1 cellular context compared by ENCODE assay signal in genomic region chr10:45471531-45472310, GRCh38.
TF ChIP-seq lines count a peak whose summit lies in the region.

No MANE protein-coding gene starts in this region.

TF ChIP-seq in H1, 55 proteins besides CTCF, POLR2A, EP300 and RAD21 (continued from another document):
- peak; percentile 54; the same call in 1 of the 2 replicates for TF ChIP-seq SP1 (IDR thresholded peaks at IDR 0.05; ENCODE audit: low read depth, low read length)
- TF ChIP-seq USF2 (IDR thresholded peaks at IDR 0.05; ENCODE audit: low read length): no peak
- TF ChIP-seq TEAD4 (IDR thresholded peaks at IDR 0.05; ENCODE audit: low read depth, low read length): peak; percentile 90
- 0 out of 2 replicates have a peak, but pooled peaks have one; percentile 15 for TF ChIP-seq YY1 (IDR thresholded peaks at IDR 0.05; ENCODE audit: low read depth, low read length)
